ENCODE assay signal across 1 cellular context in genomic region chr9:112446518-112446917, GRCh38.
TF ChIP-seq lines count a peak whose summit lies in the region.

No MANE protein-coding gene starts in this region.

TF ChIP-seq in K562, 482 proteins besides CTCF, POLR2A, EP300 and RAD21 (continued from another document):
- TF ChIP-seq SAP30 (IDR thresholded peaks at IDR 0.05; ENCODE audit: borderline replicate concordance, insufficient read depth, low read depth, low read length, poor library complexity, severe bottlenecking) (no peak), TAL1 (IDR thresholded peaks at IDR 0.05) (no peak), PTTG1 (tag; IDR thresholded peaks at IDR 0.05; ENCODE audit: low read depth) (no peak), POLR2G (IDR thresholded peaks at IDR 0.05; ENCODE audit: low read depth, low read length) (no peak), CHD2 (IDR thresholded peaks at IDR 0.05; ENCODE audit: low read depth, low read length) (no peak), ZNF551 (CRISPR knock-in tag; IDR thresholded peaks at IDR 0.05) (no peak), ZNF324 (CRISPR knock-in tag; IDR thresholded peaks at IDR 0.05) (no peak), KAT8 (IDR thresholded peaks at IDR 0.05; ENCODE audit: low read depth) (no peak), ZNF589 (CRISPR knock-in tag; IDR thresholded peaks at IDR 0.05; ENCODE audit: low read depth) (no peak), TFE3 (CRISPR knock-in tag; IDR thresholded peaks at IDR 0.05) (no peak), KAT7 (CRISPR knock-in tag; IDR thresholded peaks at IDR 0.05; ENCODE audit: borderline replicate concordance) (no peak), ZSCAN32 (CRISPR knock-in tag; IDR thresholded peaks at IDR 0.05) (no peak), ZNF778 (CRISPR knock-in tag; IDR thresholded peaks at IDR 0.05) (no peak), ZNF3 (CRISPR knock-in tag; IDR thresholded peaks at IDR 0.05) (no peak), ZC3H4 (CRISPR knock-in tag; IDR thresholded peaks at IDR 0.05; ENCODE audit: borderline replicate concordance) (no peak), MTA3 (IDR thresholded peaks at IDR 0.05; ENCODE audit: borderline replicate concordance) (no peak), MTA2 (IDR thresholded peaks at IDR 0.05; ENCODE audit: low read depth) (no peak)
